Comparison of ENCODE assay signal across 12 cellular contexts in genomic region chr13:75226755-75227435, GRCh38.
A peak's percentile ranks its signal among the peaks of the same experiment; 100 is the strongest.
DNase-seq lines count a peak whose midpoint lies in the region; TF ChIP-seq lines count a peak whose summit lies in the region.
"Had no signal": no experiment of that assay in that cellular context is flagged by ENCODE, and none has a peak within 500 bp of the region (broad histone marks: within the 10 kb centered on the region; RNA-seq: fewer than 3 reads in every experiment).

No MANE protein-coding gene starts in this region.

- H3K27me3 Mint-ChIP-seq in activated CD4-positive, alpha-beta T cell treated with anti-CD3 and anti-CD28 coated beads, Interleukin-2, amount 10 ng/mL, durations not matched to agents 24 days and 14 days, result peaks cover 2% of the 10 kb centered on the region
- H3K27me3 Mint-ChIP-seq: activated naive CD4-positive, alpha-beta T cell treated with anti-CD3 and anti-CD28 coated beads, Interleukin-2, amount 50 U/mL, for 24 hours had no signal

- CTCF ChIA-PET in RWPE1 (lab: Yijun Ruan, JAX), result interaction anchor here (0.6 kb wide), 1 partner anchor 11 kb away, joined by 3 read pairs; no protein-coding TSS in a partner anchor

- TF ChIP-seq CTCF in RWPE1 (conservative IDR thresholded peaks at IDR 0.05; ENCODE audit: low read depth), result no peak
- TF ChIP-seq CTCF in fibroblast of the aortic adventitia (IDR thresholded peaks at IDR 0.05; ENCODE audit: insufficient read depth, low read length), result no peak

- no peak overlapping the region for H3K27ac Mint-ChIP-seq in activated CD4-positive, alpha-beta T cell treated with anti-CD3 and anti-CD28 coated beads, Interleukin-2, amount 10 ng/mL, durations not matched to agents 24 days and 14 days
- H3K27ac Mint-ChIP-seq: activated naive CD4-positive, alpha-beta T cell treated with anti-CD3 and anti-CD28 coated beads, Interleukin-2, amount 50 U/mL, for 24 hours had no signal

- H3K4me3 Mint-ChIP-seq in activated CD4-positive, alpha-beta T cell treated with anti-CD3 and anti-CD28 coated beads, Interleukin-2, amount 10 ng/mL, durations not matched to agents 24 days and 14 days, result no peak overlapping the region
- H3K4me3 Mint-ChIP-seq: activated naive CD4-positive, alpha-beta T cell treated with anti-CD3 and anti-CD28 coated beads, Interleukin-2, amount 50 U/mL, for 24 hours had no signal

- DNase-seq in activated CD4-positive, alpha-beta T cell treated with anti-CD3 and anti-CD28 coated beads for 48 hours, result peak; percentile 6
- no peak for DNase-seq in activated CD4-positive, alpha-beta T cell treated with anti-CD3 and anti-CD28 coated beads, Interleukin-2, amount 10 ng/mL, durations not matched to agents 24 days and 14 days
- peak; percentile 38 for DNase-seq in RWPE1 (ENCODE audit: low spot score)
- peak; percentile 94 for DNase-seq in fibroblast of the aortic adventitia (ENCODE audit: low read depth)
- peak; percentile 92 for DNase-seq in stromal cell of bone marrow (ENCODE audit: low read depth)
- no peak for DNase-seq in dermis blood vessel endothelial cell
- no peak for DNase-seq in SIG-M5 treated with dmso at 0.1 percent for 504 hours (lab: John Stamatoyannopoulos, UW; ENCODE audit: unreplicated experiment)
- DNase-seq in NCI-H748 treated with DMSO at 0.1 percent for 48 hours (lab: John Stamatoyannopoulos, UW), result no peak
- DNase-seq: stimulated activated CD4-positive, alpha-beta T cell treated with anti-CD3 and anti-CD28 coated beads, Interleukin-2, amount 100 ng/mL, for 48 hours had no signal

- peaks cover 4% of the 10 kb centered on the region for H3K4me1 Mint-ChIP-seq in activated CD4-positive, alpha-beta T cell treated with anti-CD3 and anti-CD28 coated beads, Interleukin-2, amount 10 ng/mL, durations not matched to agents 24 days and 14 days
- H3K4me1 Mint-ChIP-seq: activated naive CD4-positive, alpha-beta T cell treated with anti-CD3 and anti-CD28 coated beads, Interleukin-2, amount 50 U/mL, for 24 hours had no signal

- H3K4me3 ChIP-seq in fibroblast of the aortic adventitia (ENCODE audit: low read depth, low read length), result no peak overlapping the region
- H3K4me3 ChIP-seq: BLaER1 treated with 17β-estradiol and CSF1 and Interleukin-3, amounts not matched to agents 10 nM and 100 nM had no signal

- H3K27ac ChIP-seq in RWPE1, result peak overlapping the region; percentile 84
- H3K27ac ChIP-seq: HL-60 had no signal

- H3K36me3 Mint-ChIP-seq in activated CD4-positive, alpha-beta T cell treated with anti-CD3 and anti-CD28 coated beads, Interleukin-2, amount 10 ng/mL, durations not matched to agents 24 days and 14 days (ENCODE audit: low read depth), result no peaks in the 10 kb centered on the region
- H3K36me3 Mint-ChIP-seq: activated naive CD4-positive, alpha-beta T cell treated with anti-CD3 and anti-CD28 coated beads, Interleukin-2, amount 50 U/mL, for 24 hours had no signal

- H3K9me3 Mint-ChIP-seq in activated CD4-positive, alpha-beta T cell treated with anti-CD3 and anti-CD28 coated beads, Interleukin-2, amount 10 ng/mL, durations not matched to agents 24 days and 14 days, result peaks cover under 1% of the 10 kb centered on the region
- H3K9me3 Mint-ChIP-seq: activated naive CD4-positive, alpha-beta T cell treated with anti-CD3 and anti-CD28 coated beads, Interleukin-2, amount 50 U/mL, for 24 hours had no signal

- intact Hi-C loops in activated CD4-positive, alpha-beta T cell treated with anti-CD3 and anti-CD28 coated beads, Interleukin-2, amount 10 ng/mL, durations not matched to agents 24 days and 14 days (cut with micrococcal nuclease), result no loop called here

- POLR2A ChIA-PET in RWPE1 (lab: Yijun Ruan, JAX; ENCODE audit: low non-redundant PET), result no interaction called here

Comparison
In these comparisons a context has a peak if more than half of its experiments do, and no peak if none do; other contexts are left out.
1. DNase-seq: peak in activated CD4-positive, alpha-beta T cell treated with anti-CD3 and anti-CD28 coated beads for 48 hours (single experiment), RWPE1 (single experiment), fibroblast of the aortic adventitia (single experiment) and stromal cell of bone marrow (single experiment); none in activated CD4-positive, alpha-beta T cell treated with anti-CD3 and anti-CD28 coated beads, Interleukin-2, amount 10 ng/mL, durations not matched to agents 24 days and 14 days (single experiment), dermis blood vessel endothelial cell (single experiment), SIG-M5 treated with dmso at 0.1 percent for 504 hours (single experiment) and NCI-H748 treated with DMSO at 0.1 percent for 48 hours (single experiment).